In genomic region chr17:44797809-44798208, GRCh38 we compare ENCODE assay signal across 2 cellular contexts.
TF ChIP-seq lines count a peak whose summit lies in the region.

No MANE protein-coding gene starts in this region.

TF ChIP-seq in liver, 16 proteins besides CTCF, POLR2A, EP300 and RAD21:
- no peak for TF ChIP-seq TAF1 (conservative IDR thresholded peaks at IDR 0.05)
- no peak for TF ChIP-seq JUND (IDR thresholded peaks at IDR 0.05)
- no peak for TF ChIP-seq FOXA2 (IDR thresholded peaks at IDR 0.05)
- no peak for TF ChIP-seq ZBTB33 (IDR thresholded peaks at IDR 0.05)
- no peak for TF ChIP-seq FOXA1 (IDR thresholded peaks at IDR 0.05)
- TF ChIP-seq REST (IDR thresholded peaks at IDR 0.05): no peak
- no peak for TF ChIP-seq EGR1 (IDR thresholded peaks at IDR 0.05; ENCODE audit: low read depth in 2 of 2)
- no peak for TF ChIP-seq HNF4G (IDR thresholded peaks at IDR 0.05)
- TF ChIP-seq ATF3 (IDR thresholded peaks at IDR 0.05): no peak
- TF ChIP-seq MAX (IDR thresholded peaks at IDR 0.05): no peak
- TF ChIP-seq SP1 (IDR thresholded peaks at IDR 0.05): no peak
- no peak for TF ChIP-seq RXRA (IDR thresholded peaks at IDR 0.05)
- TF ChIP-seq HNF4A (conservative IDR thresholded peaks at IDR 0.05): no peak
- no peak for TF ChIP-seq NR2F2 (IDR thresholded peaks at IDR 0.05)

TF ChIP-seq in HepG2, 621 proteins besides CTCF, POLR2A, EP300 and RAD21:
- TF ChIP-seq ARID3A (IDR thresholded peaks at IDR 0.05; ENCODE audit: low read depth, low read length) (no peak), KMT2B (CRISPR knock-in tag; IDR thresholded peaks at IDR 0.05) (no peak), ZNF616 (CRISPR knock-in tag; IDR thresholded peaks at IDR 0.05; ENCODE audit: low read depth) (no peak), BRD4 (CRISPR knock-in tag; IDR thresholded peaks at IDR 0.05) (no peak), HNRNPK (IDR thresholded peaks at IDR 0.05; ENCODE audit: low read depth, low read length, poor library complexity, severe bottlenecking) (no peak), ZNF367 (CRISPR knock-in tag; IDR thresholded peaks at IDR 0.05; ENCODE audit: borderline replicate concordance) (no peak), GABPA (IDR thresholded peaks at IDR 0.05; ENCODE audit: low read depth, low read length) (no peak), GABPA (CRISPR knock-in tag; IDR thresholded peaks at IDR 0.05; ENCODE audit: low read depth) (no peak), ZNF281 (CRISPR knock-in tag; IDR thresholded peaks at IDR 0.05; ENCODE audit: borderline replicate concordance) (no peak)
